9 cellular contexts compared by ENCODE assay signal in the genomic region with DNA sequence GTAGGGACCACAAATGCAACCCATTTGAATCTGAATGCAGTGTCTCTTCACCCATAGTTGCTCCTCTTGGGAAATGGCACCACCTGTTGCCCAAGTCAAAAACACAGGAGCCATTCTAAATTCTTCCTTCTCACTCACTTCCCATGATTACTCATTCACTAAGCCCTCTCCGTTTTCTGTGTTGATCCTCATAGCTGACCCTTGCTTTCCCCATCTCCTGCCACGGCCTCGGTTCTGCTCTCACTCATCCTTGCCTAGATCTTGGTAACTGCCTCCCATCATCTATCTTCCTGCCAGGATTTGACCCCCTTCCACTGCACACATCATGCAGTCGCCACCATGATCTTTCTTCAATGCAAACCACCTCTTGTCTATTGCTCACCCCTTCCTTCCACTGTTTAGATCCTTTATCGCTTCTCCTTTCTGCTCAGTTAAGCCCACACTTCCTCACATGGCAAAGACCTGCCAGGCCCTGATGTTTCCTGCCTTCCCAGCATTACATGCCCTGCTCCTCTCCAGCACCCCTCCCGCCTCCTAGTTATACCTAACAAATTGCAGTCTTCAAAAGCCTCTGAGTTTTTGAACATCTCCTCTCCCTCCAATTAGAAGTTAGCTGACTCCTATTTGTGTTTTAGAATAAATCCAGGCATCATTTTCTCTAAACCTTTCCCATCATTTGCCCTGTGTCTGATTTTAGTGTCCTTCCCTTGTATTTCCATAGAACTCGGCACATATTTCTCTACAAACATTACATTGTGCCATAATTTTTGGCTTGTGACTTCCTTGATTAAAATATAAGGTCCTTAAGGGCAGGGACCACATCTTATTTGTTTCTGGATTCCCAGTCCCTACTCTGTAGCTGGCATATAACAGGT. TPM values are rescaled to one million over a fixed set of nuclear protein-coding genes. Genes with fewer than 3 reads are reported as not detected.
DNase-seq lines count a peak whose midpoint lies in the region; ATAC-seq and TF ChIP-seq lines count a peak whose summit lies in the region.
"Had no signal": no experiment of that assay in that cellular context is flagged by ENCODE, and none has a peak within 500 bp of the region (broad histone marks: within the 10 kb centered on the region; RNA-seq: fewer than 3 reads in every experiment).

No MANE protein-coding gene starts in this region.

- H3K4me3 ChIP-seq in liver (ENCODE audit: low read depth in 1 of 3, low read length in 3 of 3): no peak overlapping the region

- no peaks in the 10 kb centered on the region for H3K27me3 ChIP-seq in liver (ENCODE audit: control insufficient read depth in 4 of 4, insufficient read depth in 4 of 4, low read length in 3 of 4)

- H3K9ac ChIP-seq in liver (ENCODE audit: low read depth in 1 of 2, low read length in 2 of 2): peak overlapping the region; percentile 45 to 84

- peak; percentile 58 for DNase-seq in ELR (ENCODE audit: low read depth)
- peak; percentile 15 for DNase-seq in KBM-7
- peak; percentile 68 for DNase-seq in amniotic epithelial cell (ENCODE audit: low read depth)
- no peak for DNase-seq in medulla oblongata (ENCODE audit: extremely low spot score)
- DNase-seq: naive thymus-derived CD8-positive, alpha-beta T cell had no signal

- in situ Hi-C loops in KBM-7 (cut with MboI; ENCODE audit: low pct_unique_long_range_greater_than_20kb, low sequenced_read_pairs): no loop called here

- H3K4me1 ChIP-seq in liver (ENCODE audit: control insufficient read depth in 4 of 4, insufficient read depth in 4 of 4, low read length in 3 of 4): peaks cover 4 to 21% (median 11%) of the 10 kb centered on the region in 4 donors

- ATAC-seq in HG03378 (IDR thresholded peaks at IDR 0.05; ENCODE audit: unreplicated experiment) (no peak), GM19463 (IDR thresholded peaks at IDR 0.05; ENCODE audit: unreplicated experiment) (no peak), GM18868 (IDR thresholded peaks at IDR 0.05; ENCODE audit: unreplicated experiment) (no peak)
- ATAC-seq: naive thymus-derived CD8-positive, alpha-beta T cell had no signal

- TF ChIP-seq CTCF in liver (IDR thresholded peaks at IDR 0.05; ENCODE audit: low read depth, low read length, missing input control): peak; percentile 37

- TF ChIP-seq RAD21 in liver (IDR thresholded peaks at IDR 0.05): peak; percentile 77 to 84

- 32% methylated on average over 7 of the region's 7 CpGs for WGBS in liver

- H3K36me3 ChIP-seq in liver (ENCODE audit: control insufficient read depth in 4 of 4, insufficient read depth in 3 of 4, low read depth in 1 of 4, low read length in 3 of 4): no peaks in the 10 kb centered on the region

- H3K9me3 ChIP-seq in liver (ENCODE audit: control insufficient read depth in 4 of 4, low read length in 3 of 4): no peaks in the 10 kb centered on the region

- H3K27ac ChIP-seq in liver (ENCODE audit: low read depth in 1 of 2, low read length in 2 of 2): peak overlapping the region; percentile 91 to 97

TF ChIP-seq in liver, 16 proteins besides CTCF, POLR2A, EP300 and RAD21:
- TF ChIP-seq JUND (IDR thresholded peaks at IDR 0.05) (no peak), FOXA1 (IDR thresholded peaks at IDR 0.05) (no peak), TAF1 (conservative IDR thresholded peaks at IDR 0.05) (no peak), NR2F2 (IDR thresholded peaks at IDR 0.05) (no peak), HNF4A (conservative IDR thresholded peaks at IDR 0.05) (peak; percentile 16 to 43), ZBTB33 (IDR thresholded peaks at IDR 0.05) (no peak), SP1 (IDR thresholded peaks at IDR 0.05) (peak; percentile 17), GABPA (IDR thresholded peaks at IDR 0.05 in 1 of 2, conservative IDR thresholded peaks at IDR 0.05 in 1 of 2) (no peak), HNF4G (IDR thresholded peaks at IDR 0.05) (no peak), RXRA (IDR thresholded peaks at IDR 0.05) (peak; percentile 15), YY1 (IDR thresholded peaks at IDR 0.05) (peak; percentile 87), ATF3 (IDR thresholded peaks at IDR 0.05) (no peak), FOXA2 (IDR thresholded peaks at IDR 0.05) (no peak), EGR1 (IDR thresholded peaks at IDR 0.05; ENCODE audit: low read depth in 2 of 2) (no peak)
- TF ChIP-seq, protein P1, sequence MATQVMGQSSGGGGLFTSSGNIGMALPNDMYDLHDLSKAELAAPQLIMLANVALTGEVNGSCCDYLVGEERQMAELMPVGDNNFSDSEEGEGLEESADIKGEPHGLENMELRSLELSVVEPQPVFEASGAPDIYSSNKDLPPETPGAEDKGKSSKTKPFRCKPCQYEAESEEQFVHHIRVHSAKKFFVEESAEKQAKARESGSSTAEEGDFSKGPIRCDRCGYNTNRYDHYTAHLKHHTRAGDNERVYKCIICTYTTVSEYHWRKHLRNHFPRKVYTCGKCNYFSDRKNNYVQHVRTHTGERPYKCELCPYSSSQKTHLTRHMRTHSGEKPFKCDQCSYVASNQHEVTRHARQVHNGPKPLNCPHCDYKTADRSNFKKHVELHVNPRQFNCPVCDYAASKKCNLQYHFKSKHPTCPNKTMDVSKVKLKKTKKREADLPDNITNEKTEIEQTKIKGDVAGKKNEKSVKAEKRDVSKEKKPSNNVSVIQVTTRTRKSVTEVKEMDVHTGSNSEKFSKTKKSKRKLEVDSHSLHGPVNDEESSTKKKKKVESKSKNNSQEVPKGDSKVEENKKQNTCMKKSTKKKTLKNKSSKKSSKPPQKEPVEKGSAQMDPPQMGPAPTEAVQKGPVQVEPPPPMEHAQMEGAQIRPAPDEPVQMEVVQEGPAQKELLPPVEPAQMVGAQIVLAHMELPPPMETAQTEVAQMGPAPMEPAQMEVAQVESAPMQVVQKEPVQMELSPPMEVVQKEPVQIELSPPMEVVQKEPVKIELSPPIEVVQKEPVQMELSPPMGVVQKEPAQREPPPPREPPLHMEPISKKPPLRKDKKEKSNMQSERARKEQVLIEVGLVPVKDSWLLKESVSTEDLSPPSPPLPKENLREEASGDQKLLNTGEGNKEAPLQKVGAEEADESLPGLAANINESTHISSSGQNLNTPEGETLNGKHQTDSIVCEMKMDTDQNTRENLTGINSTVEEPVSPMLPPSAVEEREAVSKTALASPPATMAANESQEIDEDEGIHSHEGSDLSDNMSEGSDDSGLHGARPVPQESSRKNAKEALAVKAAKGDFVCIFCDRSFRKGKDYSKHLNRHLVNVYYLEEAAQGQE (IDR thresholded peaks at IDR 0.05): peak; percentile 22
- TF ChIP-seq, protein P2, sequence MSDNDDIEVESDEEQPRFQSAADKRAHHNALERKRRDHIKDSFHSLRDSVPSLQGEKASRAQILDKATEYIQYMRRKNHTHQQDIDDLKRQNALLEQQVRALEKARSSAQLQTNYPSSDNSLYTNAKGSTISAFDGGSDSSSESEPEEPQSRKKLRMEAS (IDR thresholded peaks at IDR 0.05): no peak

RNA-seq across cellular contexts. Expression of gene CPN1, which starts 19.2 kb away (rescaled TPM):
- 100 to 1,000 TPM in 1 of 2 donors, 10 to 100 TPM in 1; 95.7 to 119 TPM for total RNA-seq in liver
- polyA plus RNA-seq in liver: 10 to 100 TPM; 30.4 to 97.8 TPM
- total RNA-seq: naive thymus-derived CD8-positive, alpha-beta T cell had no signal
- polyA plus RNA-seq: naive thymus-derived CD8-positive, alpha-beta T cell had no signal
